1 cellular context compared by ENCODE assay signal in the genomic region with DNA sequence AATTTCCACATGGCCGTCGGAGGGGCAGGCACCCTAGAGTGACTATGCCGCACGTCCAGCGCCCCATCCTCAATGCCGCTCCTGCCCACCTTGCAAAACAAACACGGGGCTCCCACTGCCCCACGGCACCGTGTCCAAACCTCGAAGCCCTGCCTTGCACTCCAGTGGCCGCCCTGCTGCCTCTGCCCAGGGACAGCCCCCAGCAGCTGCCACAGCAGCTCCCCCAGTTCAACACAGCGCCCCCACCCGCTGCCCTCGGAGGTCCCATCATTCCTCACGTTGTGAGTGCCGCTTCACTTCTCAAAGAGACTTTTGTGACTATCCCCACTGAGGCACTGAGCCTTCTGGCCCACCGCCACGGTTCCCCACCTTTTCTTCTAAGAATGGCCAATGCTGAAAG.
TF ChIP-seq lines count a peak whose summit lies in the region.

No MANE protein-coding gene starts in this region.

TF ChIP-seq in K562, 482 proteins besides CTCF, POLR2A, EP300 and RAD21:
- TF ChIP-seq YBX1 (IDR thresholded peaks at IDR 0.05) (no peak), POLR2G (IDR thresholded peaks at IDR 0.05; ENCODE audit: low read depth, low read length) (peak; percentile 42; the same call in 1 of the 2 replicates)
